In genomic region chr6:21444861-21445260, GRCh38 we compare ENCODE assay signal across 21 cellular contexts.
DNase-seq lines count a peak whose midpoint lies in the region; ATAC-seq, FAIRE-seq and TF ChIP-seq lines count a peak whose summit lies in the region.
"Had no signal": no experiment of that assay in that cellular context is flagged by ENCODE, and none has a peak within 500 bp of the region (broad histone marks: within the 10 kb centered on the region; RNA-seq: fewer than 3 reads in every experiment).

No MANE protein-coding gene starts in this region.

- H3K23ac ChIP-seq in H1 (ENCODE audit: insufficient read length) = no peak overlapping the region

- no peak overlapping the region for H3K4me2 ChIP-seq in H1 (ENCODE audit: insufficient read depth in 1 of 2, low read depth in 2 of 2, low read length in 2 of 2)
- H3K4me2 ChIP-seq in neural progenitor cell = no peak overlapping the region

- POLR2A ChIA-PET in H1 (lab: Charles Lee; ENCODE audit: partially characterized antibody) = no interaction called here

- no peak overlapping the region for H4K5ac ChIP-seq in H1 (ENCODE audit: insufficient read length, low read depth, low read length)

- H3K36me3 Mint-ChIP-seq in neural progenitor cell = no peaks in the 10 kb centered on the region
- H3K36me3 Mint-ChIP-seq: CD4-positive, CD25-positive, alpha-beta regulatory T cell; CD8-positive, alpha-beta memory T cell had no signal

- no peak for FAIRE-seq in H1 (lab: Jason Lieb, UNC)
- FAIRE-seq: G401.6, GM12891, H54 had no signal

- H3K27me3 ChIP-seq in H1 (replicated peaks in 1 of 4; ENCODE audit: control insufficient read depth in 3 of 4, extremely low read depth in 1 of 4, insufficient read depth in 3 of 4, low read length in 3 of 4) (no peaks in the 10 kb centered on the region), neural progenitor cell (no peaks in the 10 kb centered on the region)
- H3K27me3 ChIP-seq: BE2C had no signal

- H2BK5ac ChIP-seq in H1 (ENCODE audit: low read depth, low read length) = no peak overlapping the region

- TF ChIP-seq EP300 in H1 (IDR thresholded peaks at IDR 0.05; ENCODE audit: borderline replicate concordance in 1 of 2, low read depth in 2 of 2, low read length in 2 of 2) = no peak

- H3K9ac ChIP-seq in H1 (replicated peaks in 1 of 4; ENCODE audit: extremely low read depth in 1 of 4, low read depth in 3 of 4, low read length in 3 of 4) (no peak overlapping the region), neural progenitor cell (no peak overlapping the region)

- no peak for TF ChIP-seq POLR2A in H1 (IDR thresholded peaks at IDR 0.05; ENCODE audit: control extremely low read depth in 1 of 2, low read depth in 2 of 2, low read length in 2 of 2)
- TF ChIP-seq POLR2A in erythroblast (IDR thresholded peaks at IDR 0.05; ENCODE audit: low read length) = no peak

- no peak overlapping the region for H4K91ac ChIP-seq in H1 (replicated peaks; ENCODE audit: insufficient read length, low read length)

- 89% methylated on average over 7 of the region's 7 CpGs; no CpG with 5 or more reads in 1 of the 2 experiments for WGBS in H1 (ENCODE audit: extremely low coverage in 1 of 2, insufficient coverage in 1 of 2, insufficient read length in 1 of 2, insufficient replicate concordance in 2 of 2, low coverage in 1 of 2, low lambda C conversion rate in 2 of 2, missing lambda C conversion rate in 1 of 2), 2 experiments

- H3K9me3 ChIP-seq in H1 (ENCODE audit: insufficient read depth in 2 of 2, low read depth in 1 of 2, low read length in 1 of 2) (no peaks in the 10 kb centered on the region), neural progenitor cell (ENCODE audit: low read depth) (no peaks in the 10 kb centered on the region)
- H3K9me3 ChIP-seq: BE2C had no signal

- no peak overlapping the region for H3K27ac Mint-ChIP-seq in neural progenitor cell
- H3K27ac Mint-ChIP-seq: CD4-positive, CD25-positive, alpha-beta regulatory T cell; CD8-positive, alpha-beta memory T cell had no signal

- H2BK20ac ChIP-seq in H1 (ENCODE audit: low read length) = no peak overlapping the region

- no peak overlapping the region for H3K18ac ChIP-seq in H1 (ENCODE audit: extremely low read depth, low read length)

- H3K56ac ChIP-seq in H1 (replicated peaks; ENCODE audit: insufficient read length, low read depth, low read length) = no peak overlapping the region

- H3K4me1 ChIP-seq in H1 (replicated peaks in 1 of 4; ENCODE audit: control insufficient read depth in 3 of 4, insufficient read depth in 4 of 4, low read length in 3 of 4) = no peaks in the 10 kb centered on the region
- peaks cover 8% of the 10 kb centered on the region for H3K4me1 ChIP-seq in neural progenitor cell
- H3K4me1 ChIP-seq: BE2C had no signal

- no peaks in the 10 kb centered on the region for H3K23me2 ChIP-seq in H1 (ENCODE audit: low read depth, low read length)

- CTCF ChIA-PET in H1 (lab: Charles Lee; ENCODE audit: partially characterized antibody) = no interaction called here

- peak overlapping the region; percentile 58; the same call in 1 of the 2 replicates for H2AFZ ChIP-seq in H1 (ENCODE audit: low read length)
- peak overlapping the region; percentile 42 for H2AFZ ChIP-seq in neural progenitor cell (replicated peaks)

- peaks cover 3% of the 10 kb centered on the region for H3K4me1 Mint-ChIP-seq in neural progenitor cell

- H2BK15ac ChIP-seq in H1 (ENCODE audit: low read length) = no peak overlapping the region

- H4K20me1 ChIP-seq in H1 (replicated peaks in 1 of 2; ENCODE audit: control insufficient read depth in 1 of 2, insufficient read depth in 2 of 2, low read length in 2 of 2) (no peaks in the 10 kb centered on the region), neural progenitor cell (ENCODE audit: low read depth) (no peaks in the 10 kb centered on the region)

- TF ChIP-seq CTCF in H1 (IDR thresholded peaks at IDR 0.05; ENCODE audit: control extremely low read depth in 1 of 3, insufficient read depth in 1 of 3, low read depth in 1 of 3, low read length in 3 of 3) = no peak
- TF ChIP-seq CTCF in neural progenitor cell (IDR thresholded peaks at IDR 0.05) = no peak

- 0 out of 2 replicates have a peak overlapping the region, but pooled peaks have one; percentile 4 for H3K27ac ChIP-seq in H1 (ENCODE audit: low read depth, low read length)
- H3K27ac ChIP-seq in neural progenitor cell = no peak overlapping the region
- H3K27ac ChIP-seq: HL-60 had no signal

- no peak overlapping the region for H3K14ac ChIP-seq in H1 (ENCODE audit: insufficient read length)

- no peaks in the 10 kb centered on the region for H3K79me1 ChIP-seq in H1 (ENCODE audit: low read depth, low read length)

- TF ChIP-seq RAD21 in H1 (IDR thresholded peaks at IDR 0.05 in 1 of 2, conservative IDR thresholded peaks at IDR 0.05 in 1 of 2; ENCODE audit: low read depth in 2 of 2, low read length in 2 of 2) = no peak

- H3K9me3 Mint-ChIP-seq in neural progenitor cell = no peaks in the 10 kb centered on the region
- H3K9me3 Mint-ChIP-seq: CD8-positive, alpha-beta memory T cell had no signal

- peak; percentile 20 for DNase-seq in AG20443 (ENCODE audit: low spot score)
- DNase-seq in RPMI7951 (ENCODE audit: low read depth) = peak; percentile 1
- no peak for DNase-seq in H1 (ENCODE audit: low read depth in 1 of 2, low spot score in 2 of 2)
- DNase-seq in neural progenitor cell (ENCODE audit: low spot score) = no peak
- no peak for DNase-seq in erythroblast (lab: John Stamatoyannopoulos, UW)
- no peak for DNase-seq in activated T-cell treated with anti-CD3 and anti-CD28 coated beads for 4 hours
- DNase-seq: 8988T; BE2C; CD4-positive, CD25-positive, alpha-beta regulatory T cell; CD8-positive, alpha-beta memory T cell; COR-L47; DMS 273 treated with DMSO at 0.1 percent for 48 hours; DMS53; DND-41; EL; HCEC 1CT had no signal

- H2AK5ac ChIP-seq in H1 (ENCODE audit: low read depth, low read length) = no peak overlapping the region

- H4K8ac ChIP-seq in H1 (ENCODE audit: extremely low read depth, insufficient read depth, low read length) = no peak overlapping the region

- no peak for ATAC-seq in GM21367 (IDR thresholded peaks at IDR 0.05; ENCODE audit: unreplicated experiment)

- no peaks in the 10 kb centered on the region for H3F3A ChIP-seq in neural progenitor cell (ENCODE audit: low read depth)

- no peak overlapping the region for H2BK12ac ChIP-seq in H1 (ENCODE audit: low read depth, low read length)

- H3K36me3 ChIP-seq in H1 (ENCODE audit: control insufficient read depth in 2 of 4, insufficient read depth in 4 of 4, low read length in 3 of 4) = no peaks in the 10 kb centered on the region
- H3K36me3 ChIP-seq in neural progenitor cell = no peaks in the 10 kb centered on the region
- H3K36me3 ChIP-seq: BE2C had no signal

- H3K4ac ChIP-seq in H1 (replicated peaks; ENCODE audit: insufficient read length, low read depth, low read length) = no peak overlapping the region

- H2BK120ac ChIP-seq in H1 (replicated peaks; ENCODE audit: low read depth, low read length) = no peak overlapping the region

- H3K4me3 ChIP-seq in H1 (ENCODE audit: extremely low read depth in 1 of 4, insufficient read depth in 2 of 4, low read depth in 3 of 4, low read length in 4 of 4) (no peak overlapping the region), neural progenitor cell (no peak overlapping the region)

- H3K4me3 Mint-ChIP-seq in neural progenitor cell = no peak overlapping the region
- H3K4me3 Mint-ChIP-seq: CD4-positive, CD25-positive, alpha-beta regulatory T cell; CD8-positive, alpha-beta memory T cell had no signal

- H3K27me3 Mint-ChIP-seq in neural progenitor cell (ENCODE audit: insufficient read depth, low read depth) = no peaks in the 10 kb centered on the region

- H3K79me2 ChIP-seq in H1 (ENCODE audit: control insufficient read depth in 1 of 2, insufficient read depth in 2 of 2, low read length in 2 of 2) = no peaks in the 10 kb centered on the region
- H3K79me2 ChIP-seq in neural progenitor cell (ENCODE audit: low read depth) = no peaks in the 10 kb centered on the region

TF ChIP-seq in H1, 55 proteins besides CTCF, POLR2A, EP300 and RAD21:
- no peak for TF ChIP-seq CTBP2 (IDR thresholded peaks at IDR 0.05; ENCODE audit: borderline replicate concordance, insufficient read depth, insufficient read length, low read length)
- TF ChIP-seq ZNF274 (IDR thresholded peaks at IDR 0.05; ENCODE audit: borderline replicate concordance, extremely low read depth, low read length) = no peak
- TF ChIP-seq SUZ12 (IDR thresholded peaks at IDR 0.05; ENCODE audit: low read length) = no peak
- no peak for TF ChIP-seq TEAD4 (IDR thresholded peaks at IDR 0.05; ENCODE audit: low read depth, low read length)
- TF ChIP-seq CHD2 (IDR thresholded peaks at IDR 0.05; ENCODE audit: low read length) = no peak
- TF ChIP-seq CBX5 (IDR thresholded peaks at IDR 0.05; ENCODE audit: low read depth, low read length) = no peak
- TF ChIP-seq RFX5 (IDR thresholded peaks at IDR 0.05; ENCODE audit: borderline replicate concordance, low read depth, low read length) = no peak
- TF ChIP-seq SRF (IDR thresholded peaks at IDR 0.05; ENCODE audit: low read depth, low read length) = no peak
- TF ChIP-seq TAF1 (IDR thresholded peaks at IDR 0.05; ENCODE audit: low read depth, low read length) = no peak
- no peak for TF ChIP-seq USF2 (IDR thresholded peaks at IDR 0.05; ENCODE audit: low read length)
- no peak for TF ChIP-seq KDM1A (IDR thresholded peaks at IDR 0.05; ENCODE audit: borderline replicate concordance, low read length)
- no peak for TF ChIP-seq KDM4A (IDR thresholded peaks at IDR 0.05; ENCODE audit: low read depth, low read length, severe bottlenecking)

Comparison
In these comparisons a context has a peak if more than half of its experiments do, and no peak if none do; other contexts are left out.
1. DNase-seq: peak in AG20443 (single experiment) and RPMI7951 (single experiment); none in H1 (0 of 2), neural progenitor cell (single experiment), erythroblast (0 of 2) and activated T-cell treated with anti-CD3 and anti-CD28 coated beads for 4 hours (single experiment).